12 cellular contexts compared by ENCODE assay signal in the genomic region with DNA sequence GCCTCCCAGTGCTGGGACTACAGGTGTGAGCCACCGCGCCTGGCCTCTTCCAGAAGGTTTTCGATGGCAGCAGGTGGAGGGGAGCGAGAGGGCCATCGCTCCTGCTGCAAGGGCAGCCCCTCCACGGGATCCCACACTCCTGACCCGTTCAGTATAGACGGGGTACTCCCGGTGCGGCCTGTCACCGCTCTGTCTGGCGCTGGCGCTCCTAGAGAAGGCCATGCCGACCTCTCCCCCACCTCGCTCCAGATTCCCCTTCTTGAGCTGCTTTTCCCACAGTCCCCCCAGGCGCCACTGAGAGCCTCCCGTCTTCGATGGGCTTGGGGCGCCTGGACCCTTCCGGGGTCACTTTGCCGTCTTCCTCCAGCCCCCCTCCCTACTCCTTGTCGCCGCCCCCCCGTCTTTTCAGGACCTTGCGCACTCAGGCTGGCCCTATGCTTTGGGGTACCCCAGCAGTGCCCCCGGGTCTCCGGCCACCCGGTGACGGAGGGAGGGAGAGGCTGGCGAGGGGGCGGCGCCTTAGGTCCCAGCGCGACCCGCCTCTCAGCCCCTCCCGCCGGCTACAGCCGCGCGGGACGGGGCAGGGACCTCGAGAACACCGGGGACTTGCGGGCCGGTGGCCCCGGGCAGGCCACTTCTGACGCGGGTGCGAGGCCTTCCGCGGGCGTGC. TPM values are rescaled to one million over a fixed set of nuclear protein-coding genes. Genes with fewer than 3 reads are reported as not detected.
DNase-seq lines count a peak whose midpoint lies in the region; ATAC-seq and TF ChIP-seq lines count a peak whose summit lies in the region.
"Had no signal": no experiment of that assay in that cellular context is flagged by ENCODE, and none has a peak within 500 bp of the region (broad histone marks: within the 10 kb centered on the region; RNA-seq: fewer than 3 reads in every experiment).

No MANE protein-coding gene starts in this region.

- H3K36me3 ChIP-seq in mucosa of descending colon (ENCODE audit: low read depth): no peaks in the 10 kb centered on the region
- H3K36me3 ChIP-seq in transverse colon: no peaks in the 10 kb centered on the region
- H3K36me3 ChIP-seq: adrenal gland had no signal

- in situ Hi-C loops in transverse colon (cut with MboI; ENCODE audit: low pct_ligation_motif_present in 1 of 4, low pct_unique_long_range_greater_than_20kb in 1 of 4, low sequenced_read_pairs in 3 of 4): no loop called here

- CTCF ChIA-PET in activated naive CD4-positive, alpha-beta T cell treated with anti-CD3 and anti-CD28 coated beads, Interleukin-2, amount 10 ng/mL, durations not matched to agents 7 days and 5 days (lab: Charles Lee): no interaction called here
- CTCF ChIA-PET in activated naive CD4-positive, alpha-beta T cell treated with anti-CD3 and anti-CD28 coated beads for 36 hours (lab: Charles Lee): interaction anchor here (1.2 to 1.6 kb wide), 2 partner anchors 15 to 40 kb away, joined by 3 to 6 read pairs; no protein-coding TSS in a partner anchor
- CTCF ChIA-PET in T-cell (lab: Charles Lee): no interaction called here

- H3K36me3 Mint-ChIP-seq in activated naive CD4-positive, alpha-beta T cell treated with anti-CD3 and anti-CD28 coated beads, Interleukin-2, amount 10 ng/mL, durations not matched to agents 7 days and 5 days: peaks cover 16% of the 10 kb centered on the region
- H3K36me3 Mint-ChIP-seq in activated naive CD4-positive, alpha-beta T cell treated with anti-CD3 and anti-CD28 coated beads for 36 hours (ENCODE audit: low read depth): peaks cover 5% of the 10 kb centered on the region
- H3K36me3 Mint-ChIP-seq in T-cell: peaks cover 9% of the 10 kb centered on the region

- 59% methylated on average over 32 of the region's 52 CpGs; no CpG with 5 or more reads in 1 of the 2 donors for WGBS in transverse colon (ENCODE audit: low coverage in 1 of 2), 2 donors

- no peaks in the 10 kb centered on the region for H3K9me3 Mint-ChIP-seq in activated naive CD4-positive, alpha-beta T cell treated with anti-CD3 and anti-CD28 coated beads, Interleukin-2, amount 10 ng/mL, durations not matched to agents 7 days and 5 days
- H3K9me3 Mint-ChIP-seq in activated naive CD4-positive, alpha-beta T cell treated with anti-CD3 and anti-CD28 coated beads for 36 hours: no peaks in the 10 kb centered on the region
- H3K9me3 Mint-ChIP-seq in T-cell: no peaks in the 10 kb centered on the region

- POLR2A ChIA-PET in T-cell (lab: Charles Lee): no interaction called here

- H3K27me3 Mint-ChIP-seq in activated naive CD4-positive, alpha-beta T cell treated with anti-CD3 and anti-CD28 coated beads, Interleukin-2, amount 10 ng/mL, durations not matched to agents 7 days and 5 days: peaks cover 18% of the 10 kb centered on the region
- peaks cover 4% of the 10 kb centered on the region for H3K27me3 Mint-ChIP-seq in activated naive CD4-positive, alpha-beta T cell treated with anti-CD3 and anti-CD28 coated beads for 36 hours (ENCODE audit: low read depth)
- H3K27me3 Mint-ChIP-seq in T-cell: no peaks in the 10 kb centered on the region

- no peaks in the 10 kb centered on the region for H3K27me3 ChIP-seq in transverse colon
- H3K27me3 ChIP-seq: adrenal gland had no signal

- peak overlapping the region; percentile 27 for H3K4me3 ChIP-seq in epithelial cell of esophagus (ENCODE audit: low read length)
- H3K4me3 ChIP-seq in mucosa of descending colon: no peak overlapping the region
- peak overlapping the region; percentile 35 to 59 (median 44) for H3K4me3 ChIP-seq in transverse colon

- no peak overlapping the region for H3K4me3 Mint-ChIP-seq in activated naive CD4-positive, alpha-beta T cell treated with anti-CD3 and anti-CD28 coated beads, Interleukin-2, amount 10 ng/mL, durations not matched to agents 7 days and 5 days
- no peak overlapping the region for H3K4me3 Mint-ChIP-seq in activated naive CD4-positive, alpha-beta T cell treated with anti-CD3 and anti-CD28 coated beads for 36 hours
- peak overlapping the region in 1 of 3 donors; percentile 21 for H3K4me3 Mint-ChIP-seq in T-cell

- H3K4me1 ChIP-seq in mucosa of descending colon (ENCODE audit: low read depth): peaks cover 33% of the 10 kb centered on the region
- peaks cover 22 to 41% (median 39%) of the 10 kb centered on the region in 4 donors for H3K4me1 ChIP-seq in transverse colon

- no peak for TF ChIP-seq POLR2A in transverse colon (IDR thresholded peaks at IDR 0.05)

- TF ChIP-seq EP300 in transverse colon (IDR thresholded peaks at IDR 0.05; ENCODE audit: low read depth): no peak

- H3K27ac ChIP-seq in transverse colon: peak overlapping the region; percentile 99 to 100 (median 100)

- no peak overlapping the region for H3K27ac Mint-ChIP-seq in activated naive CD4-positive, alpha-beta T cell treated with anti-CD3 and anti-CD28 coated beads, Interleukin-2, amount 10 ng/mL, durations not matched to agents 7 days and 5 days
- no peak overlapping the region for H3K27ac Mint-ChIP-seq in activated naive CD4-positive, alpha-beta T cell treated with anti-CD3 and anti-CD28 coated beads for 36 hours
- H3K27ac Mint-ChIP-seq in T-cell: no peak overlapping the region

- intact Hi-C loops in activated naive CD4-positive, alpha-beta T cell treated with anti-CD3 and anti-CD28 coated beads for 36 hours (cut with micrococcal nuclease): no loop called here
- intact Hi-C loops in mucosa of descending colon (cut with DNase I, micrococcal nuclease): no loop called here
- intact Hi-C loops in transverse colon (cut with DNase I; ENCODE audit: low total_unique reads): no loop called here

- ATAC-seq in mucosa of descending colon (no peak), T-cell (replicated peaks in 1 of 4) (no peak)

- peak; percentile 20 for DNase-seq in activated naive CD4-positive, alpha-beta T cell treated with anti-CD3 and anti-CD28 coated beads, Interleukin-2, amount 10 ng/mL, durations not matched to agents 7 days and 5 days
- no peak for DNase-seq in activated naive CD4-positive, alpha-beta T cell treated with anti-CD3 and anti-CD28 coated beads for 36 hours
- DNase-seq in epithelial cell of esophagus (ENCODE audit: low read depth) (no peak), mucosa of descending colon (peak; percentile 21 to 68 (median 62)), transverse colon (no peak), NCI-H2029 (lab: John Stamatoyannopoulos, UW) (no peak), RPMI8226 (no peak), T-cell (no peak)
- DNase-seq: 8988T; activated CD4-positive, CD25-positive, alpha-beta regulatory T cell; stimulated activated CD4-positive, alpha-beta T cell treated with anti-CD3 and anti-CD28 coated beads, Interleukin-2, amount 100 ng/mL, for 48 hours had no signal

- H3K9me3 ChIP-seq in mucosa of descending colon: no peaks in the 10 kb centered on the region
- no peaks in the 10 kb centered on the region for H3K9me3 ChIP-seq in transverse colon
- H3K9me3 ChIP-seq: adrenal gland had no signal

- no peak for TF ChIP-seq CTCF in epithelial cell of esophagus (IDR thresholded peaks at IDR 0.05; ENCODE audit: insufficient read depth, low read depth, low read length, missing control alignments)
- no peak for TF ChIP-seq CTCF in mucosa of descending colon (IDR thresholded peaks at IDR 0.05)
- TF ChIP-seq CTCF in transverse colon (IDR thresholded peaks at IDR 0.05): no peak

- peaks cover 32% of the 10 kb centered on the region for H3K4me1 Mint-ChIP-seq in activated naive CD4-positive, alpha-beta T cell treated with anti-CD3 and anti-CD28 coated beads, Interleukin-2, amount 10 ng/mL, durations not matched to agents 7 days and 5 days
- peaks cover 25% of the 10 kb centered on the region for H3K4me1 Mint-ChIP-seq in activated naive CD4-positive, alpha-beta T cell treated with anti-CD3 and anti-CD28 coated beads for 36 hours (ENCODE audit: low read depth)
- H3K4me1 Mint-ChIP-seq in T-cell: peaks cover 22 to 31% (median 24%) of the 10 kb centered on the region in 3 donors

RNA-seq across cellular contexts. Expression of gene SQSTM1, which starts 4.2 kb away (rescaled TPM):
- 100 to 1,000 TPM; 109 to 114 TPM for total RNA-seq in activated naive CD4-positive, alpha-beta T cell treated with anti-CD3 and anti-CD28 coated beads for 36 hours
- total RNA-seq in mucosa of descending colon (100 to 1,000 TPM; 302 to 348 (median 321) TPM), transverse colon (100 to 1,000 TPM; 250 to 620 (median 432) TPM), T-cell (100 to 1,000 TPM; 220 to 327 (median 280) TPM)

RNA-seq across cellular contexts. Expression of gene MGAT4B, which starts 9.9 kb away (rescaled TPM):
- total RNA-seq in activated naive CD4-positive, alpha-beta T cell treated with anti-CD3 and anti-CD28 coated beads for 36 hours: 10 to 100 TPM; 57.7 to 59.9 TPM
- total RNA-seq in mucosa of descending colon: 100 to 1,000 TPM; 274 to 623 (median 476) TPM
- 1,000 to 10,000 TPM in 1 of 4 donors, 100 to 1,000 TPM in 3; 495 to 1,114 (median 787) TPM for total RNA-seq in transverse colon
- total RNA-seq in T-cell: 100 to 1,000 TPM; 119 to 159 (median 132) TPM

RNA-seq across cellular contexts. Expression of gene LTC4S, which starts 22.8 kb away (rescaled TPM):
- total RNA-seq in activated naive CD4-positive, alpha-beta T cell treated with anti-CD3 and anti-CD28 coated beads for 36 hours: under 1 TPM in 1 of 2 experiments, not detected in 1; 0.79 TPM
- total RNA-seq in mucosa of descending colon: 10 to 100 TPM in 1 of 3 donors, 1 to 10 TPM in 2; 3.0 to 10.4 (median 7.0) TPM
- total RNA-seq in transverse colon: 1 to 10 TPM in 3 of 4 donors, not detected in 1; 3.0 to 3.8 (median 3.2) TPM
- 10 to 100 TPM in 1 of 5 donors, 1 to 10 TPM in 4; 3.6 to 12.6 (median 8.1) TPM for total RNA-seq in T-cell

RNA-seq across cellular contexts. Expression of gene MRNIP, which starts 42.1 kb away (rescaled TPM):
- total RNA-seq in activated naive CD4-positive, alpha-beta T cell treated with anti-CD3 and anti-CD28 coated beads for 36 hours: 10 to 100 TPM; 16.2 to 16.3 TPM
- total RNA-seq in mucosa of descending colon: 10 to 100 TPM; 20.8 to 38.3 (median 27.5) TPM
- total RNA-seq in transverse colon: 100 to 1,000 TPM in 1 of 4 donors, 10 to 100 TPM in 3; 24.7 to 124 (median 42.9) TPM
- total RNA-seq in T-cell: 100 to 1,000 TPM in 3 of 5 donors, 10 to 100 TPM in 2; 54.1 to 119 (median 112) TPM

Comparison
In these comparisons a context has a peak if more than half of its experiments do, and no peak if none do; other contexts are left out.
1. DNase-seq: peak in activated naive CD4-positive, alpha-beta T cell treated with anti-CD3 and anti-CD28 coated beads, Interleukin-2, amount 10 ng/mL, durations not matched to agents 7 days and 5 days (single experiment) and mucosa of descending colon (3 of 3); none in activated naive CD4-positive, alpha-beta T cell treated with anti-CD3 and anti-CD28 coated beads for 36 hours (single experiment), epithelial cell of esophagus (single experiment), transverse colon (single experiment), NCI-H2029 (single experiment), RPMI8226 (single experiment) and T-cell (0 of 34).